8 cellular contexts compared by ENCODE assay signal in genomic region chr4:108171541-108172230, GRCh38. TPM values are rescaled to one million over a fixed set of nuclear protein-coding genes. Genes with fewer than 3 reads are reported as not detected.
A peak's percentile ranks its signal among the peaks of the same experiment; 100 is the strongest.
DNase-seq lines count a peak whose midpoint lies in the region; ATAC-seq, FAIRE-seq and TF ChIP-seq lines count a peak whose summit lies in the region.

No MANE protein-coding gene starts in this region.

- no peak for FAIRE-seq in kidney (lab: Jason Lieb, UNC)

- H3K27me3 ChIP-seq in DND-41 (ENCODE audit: insufficient read depth, low read length, poor library complexity), result no peaks in the 10 kb centered on the region

- DNase-seq in DND-41 (peak; percentile 95), UCSD-AML1 (lab: John Stamatoyannopoulos, UW; ENCODE audit: unreplicated experiment) (peak; percentile 9), ecto neural progenitor cell (ENCODE audit: low spot score) (peak; percentile 79), kidney (no peak), GM03348 (ENCODE audit: low spot score) (no peak), NCI-H187 (lab: John Stamatoyannopoulos, UW) (no peak), COLO668 (lab: John Stamatoyannopoulos, UW; ENCODE audit: unreplicated experiment) (no peak)

- TF ChIP-seq CTCF in DND-41 (IDR thresholded peaks at IDR 0.05; ENCODE audit: borderline replicate concordance, extremely low read depth, low read length, poor library complexity, severe bottlenecking), result peak; percentile 45
- no peak for TF ChIP-seq CTCF in kidney (IDR thresholded peaks at IDR 0.05; ENCODE audit: borderline replicate concordance, extremely low read depth, insufficient read depth)

- H3K27ac ChIP-seq in DND-41 (ENCODE audit: low read length), result peak overlapping the region; percentile 95
- H3K27ac ChIP-seq in skin epidermis, result peak overlapping the region in 15 of 21 experiments; percentile 30 to 90 (median 78)
- no peak overlapping the region for H3K27ac ChIP-seq in kidney (ENCODE audit: low read depth in 2 of 2, low read length in 2 of 2)

- H3K79me2 ChIP-seq in DND-41 (ENCODE audit: insufficient read depth, low read length), result peaks cover 76% of the 10 kb centered on the region

- H2AFZ ChIP-seq in DND-41 (ENCODE audit: low read depth, low read length), result no peak overlapping the region

- H3K4me1 ChIP-seq in DND-41 (ENCODE audit: insufficient read depth, low read length) (peaks cover 57% of the 10 kb centered on the region), kidney (ENCODE audit: control insufficient read depth in 1 of 2, insufficient read depth in 1 of 2, low read depth in 1 of 2, low read length in 2 of 2) (peaks cover 0 to 5% of the 10 kb centered on the region in 2 donors)

- H3K4me3 ChIP-seq in DND-41 (ENCODE audit: low read depth in 1 of 2, low read length in 2 of 2) (peak overlapping the region; percentile 40 to 64; a peak in 3 of 4 replicates), skin epidermis (peak overlapping the region; percentile 3 to 62 (median 47)), kidney (ENCODE audit: low read length in 2 of 2) (peak overlapping the region in 1 of 2 donors; percentile 60)

- peak; percentile 62 for ATAC-seq in DND-41 (ENCODE audit: insufficient read depth, low read depth)

- H3K9ac ChIP-seq in DND-41 (ENCODE audit: low read depth, low read length) (peak overlapping the region; percentile 95), kidney (ENCODE audit: low read length in 2 of 2) (no peak overlapping the region)

- 0 out of 2 replicates have a peak, but pooled peaks cover 3% of the 10 kb centered on the region for H4K20me1 ChIP-seq in DND-41 (ENCODE audit: insufficient read depth, low read length)

- H3K9me3 ChIP-seq in DND-41 (ENCODE audit: insufficient read depth, low read length, severe bottlenecking), result no peaks in the 10 kb centered on the region
- no peaks in the 10 kb centered on the region for H3K9me3 ChIP-seq in kidney (ENCODE audit: control insufficient read depth in 1 of 2, low read length in 2 of 2)

- H3K36me3 ChIP-seq in DND-41 (ENCODE audit: insufficient read depth, low read length) (peaks cover 19% of the 10 kb centered on the region), kidney (ENCODE audit: control insufficient read depth in 1 of 2, insufficient read depth in 2 of 2, low read length in 2 of 2) (no peaks in the 10 kb centered on the region)

- intact Hi-C loops in kidney (cut with DNase I), result no loop called here

- peak overlapping the region; percentile 65 for H3K4me2 ChIP-seq in DND-41 (ENCODE audit: insufficient read depth, low read length)

RNA-seq across cellular contexts. Expression of gene LEF1, which starts 3.0 kb away (rescaled TPM):
- 14.5 TPM for total RNA-seq in kidney
- polyA plus RNA-seq in kidney (ENCODE audit: insufficient read depth, low read depth, low replicate concordance), result 5.1 TPM

Comparison
In these comparisons a context has a peak if more than half of its experiments do, and no peak if none do; other contexts are left out.
1. DNase-seq: peak in DND-41 (single experiment), UCSD-AML1 (single experiment) and ecto neural progenitor cell (single experiment); none in kidney (single experiment), GM03348 (single experiment), NCI-H187 (0 of 2) and COLO668 (single experiment).
2. H3K27ac ChIP-seq: peak in DND-41 (single experiment) and skin epidermis (15 of 21); none in kidney (0 of 2).